Comparison of ENCODE assay signal across 20 cellular contexts in genomic region chr10:34446046-34446445, GRCh38.
DNase-seq lines count a peak whose midpoint lies in the region; ATAC-seq, FAIRE-seq and TF ChIP-seq lines count a peak whose summit lies in the region.
"Had no signal": no experiment of that assay in that cellular context is flagged by ENCODE, and none has a peak within 500 bp of the region (broad histone marks: within the 10 kb centered on the region; RNA-seq: fewer than 3 reads in every experiment).

No MANE protein-coding gene starts in this region.

- DNase-seq in HT-29 (ENCODE audit: low spot score) (peak; percentile 12), body of pancreas (no peak), kidney tubule cell (ENCODE audit: low spot score) (peak; percentile 62), pancreas (no peak), HepG2 (ENCODE audit: low spot score) (no peak), C1 segment of cervical spinal cord (lab: John Stamatoyannopoulos, UW) (no peak), GOT3 (lab: John Stamatoyannopoulos, UW) (no peak), erythroblast (lab: John Stamatoyannopoulos, UW) (no peak)
- DNase-seq: CD8-positive, alpha-beta memory T cell; H7; HFFc6; IMR-90; Karpas-422; NCI-H1417 treated with DMSO at 0.1 percent for 48 hours; NCI-H1930; NCI-H345; NCI-H524 treated with DMSO at 0.1 percent for 48 hours had no signal

- POLR2A ChIA-PET in HepG2 (lab: Yijun Ruan, JAX): no interaction called here

- no peaks in the 10 kb centered on the region for H3K4me1 ChIP-seq in body of pancreas
- peaks cover 0 to 3% (median 0%) of the 10 kb centered on the region in 3 donors for H3K4me1 ChIP-seq in pancreas
- no peaks in the 10 kb centered on the region for H3K4me1 ChIP-seq in HepG2 (ENCODE audit: insufficient read depth, low read length)
- H3K4me1 ChIP-seq: BLaER1 treated with 17β-estradiol and CSF1 and Interleukin-3, amounts not matched to agents 10 nM and 100 nM had no signal

- H3K27ac ChIP-seq in body of pancreas: no peak overlapping the region
- H3K27ac ChIP-seq in pancreas: no peak overlapping the region
- H3K27ac ChIP-seq in HepG2 (ENCODE audit: extremely low read length, insufficient read depth, low read length): no peak overlapping the region
- H3K27ac ChIP-seq: BLaER1 treated with 17β-estradiol and CSF1 and Interleukin-3, amounts not matched to agents 10 nM and 100 nM had no signal

- WGBS in body of pancreas, 2 donors: 84 to 91% methylated on average over 3 of the region's 3 CpGs
- 87 to 88% methylated on average over 3 of the region's 3 CpGs for WGBS in pancreas, 2 donors
- WGBS in HepG2 (ENCODE audit: low lambda C conversion rate): 100% methylated on average over 3 of the region's 3 CpGs

- H3K36me3 ChIP-seq in body of pancreas (replicated peaks in 1 of 2; ENCODE audit: insufficient read depth in 1 of 2, low read depth in 2 of 2): no peaks in the 10 kb centered on the region
- H3K36me3 ChIP-seq in pancreas: no peaks in the 10 kb centered on the region
- H3K36me3 ChIP-seq in HepG2 (replicated peaks in 1 of 2; ENCODE audit: control insufficient read depth in 1 of 2, insufficient read depth in 2 of 2, low read length in 2 of 2): peaks cover 0 to 6% of the 10 kb centered on the region in 2 experiments; a peak in 2 of 5 replicates

- H3K79me2 ChIP-seq in HepG2 (ENCODE audit: insufficient read depth, low read length): no peaks in the 10 kb centered on the region

- no peak overlapping the region for H3K4me3 ChIP-seq in body of pancreas
- no peak overlapping the region for H3K4me3 ChIP-seq in pancreas
- no peak overlapping the region for H3K4me3 ChIP-seq in HepG2 (replicated peaks in 1 of 3; ENCODE audit: insufficient read depth in 1 of 3, low read depth in 2 of 3, low read length in 3 of 3)
- H3K4me3 ChIP-seq: BLaER1 treated with 17β-estradiol and CSF1 and Interleukin-3, amounts not matched to agents 10 nM and 100 nM; GM12878 had no signal

- no peak for TF ChIP-seq RAD21 in HepG2 (CRISPR knock-in tag; IDR thresholded peaks at IDR 0.05)

- BruUV-seq in HepG2 (replicated peaks; lab: Mats Ljungman, UMichigan): no TSS peak

- H3K4me2 ChIP-seq in HepG2 (ENCODE audit: low read depth, low read length): no peak overlapping the region
- H3K4me2 ChIP-seq: BLaER1 treated with 17β-estradiol and CSF1 and Interleukin-3, amounts not matched to agents 10 nM and 100 nM had no signal

- CTCF ChIA-PET in HepG2 (lab: Yijun Ruan, JAX; ENCODE audit: low intra/inter-chr PET ratio, low total read pairs): no interaction called here

- no peaks in the 10 kb centered on the region for H4K20me1 ChIP-seq in HepG2 (ENCODE audit: insufficient read depth, low read length)
- H4K20me1 ChIP-seq: BLaER1 treated with 17β-estradiol and CSF1 and Interleukin-3, amounts not matched to agents 10 nM and 100 nM had no signal

- TF ChIP-seq CTCF in body of pancreas (IDR thresholded peaks at IDR 0.05) (no peak), pancreas (IDR thresholded peaks at IDR 0.05) (no peak), HepG2 (CRISPR knock-in tag; IDR thresholded peaks at IDR 0.05) (no peak)

- in situ Hi-C loops in HepG2 (cut with HindIII; ENCODE audit: extremely low pct_ligation_motif_present, low pct_unique_long_range_greater_than_20kb): no loop called here

- ATAC-seq in body of pancreas (peak; percentile 58), pancreas (peak in 3 of 4 donors; percentile 62 to 76 (median 76)), HepG2 (no peak)
- ATAC-seq: GM12878 had no signal

- intact Hi-C loops in body of pancreas (cut with DNase I): no loop called here
- intact Hi-C loops in pancreas (cut with DNase I): no loop called here
- intact Hi-C loops in HepG2 (cut with micrococcal nuclease; ENCODE audit: unreplicated experiment): no loop called here

- H3K27me3 ChIP-seq in body of pancreas: no peaks in the 10 kb centered on the region
- H3K27me3 ChIP-seq in pancreas: no peaks in the 10 kb centered on the region
- H3K27me3 ChIP-seq in HepG2 (ENCODE audit: control insufficient read depth in 1 of 2, insufficient read depth in 2 of 2, low read length in 2 of 2): no peaks in the 10 kb centered on the region
- H3K27me3 ChIP-seq: BLaER1 treated with 17β-estradiol and CSF1 and Interleukin-3, amounts not matched to agents 10 nM and 100 nM had no signal

- H3K9me3 ChIP-seq in body of pancreas (no peaks in the 10 kb centered on the region), pancreas (no peaks in the 10 kb centered on the region), HepG2 (ENCODE audit: low read length) (no peaks in the 10 kb centered on the region)

- H2AFZ ChIP-seq in HepG2 (ENCODE audit: low read length): no peak overlapping the region

- no peak for FAIRE-seq in pancreas (lab: Jason Lieb, UNC)
- FAIRE-seq in HepG2 (lab: Jason Lieb, UNC): no peak
- FAIRE-seq: D721Med, GM12878 had no signal

- no peak overlapping the region for H3K9ac ChIP-seq in HepG2 (ENCODE audit: insufficient read depth, low read depth, low read length)
- H3K9ac ChIP-seq: BLaER1 treated with 17β-estradiol and CSF1 and Interleukin-3, amounts not matched to agents 10 nM and 100 nM had no signal

- TF ChIP-seq EP300 in HepG2 (IDR thresholded peaks at IDR 0.05; ENCODE audit: low read depth in 2 of 2, low read length in 2 of 2) (no peak), HepG2 (CRISPR knock-in tag; IDR thresholded peaks at IDR 0.05; ENCODE audit: borderline replicate concordance) (no peak)

- no peak for TF ChIP-seq POLR2A in body of pancreas (IDR thresholded peaks at IDR 0.05)
- no peak for TF ChIP-seq POLR2A in HepG2 (IDR thresholded peaks at IDR 0.05; ENCODE audit: insufficient read depth in 1 of 2, low read depth in 2 of 2, low read length in 2 of 2)
- TF ChIP-seq POLR2A in erythroblast (IDR thresholded peaks at IDR 0.05; ENCODE audit: low read length): no peak

TF ChIP-seq in HepG2, 621 proteins besides CTCF, POLR2A, EP300 and RAD21:
- TF ChIP-seq ATRX (CRISPR knock-in tag; IDR thresholded peaks at IDR 0.05; ENCODE audit: borderline replicate concordance): no peak
- no peak for TF ChIP-seq RARA (CRISPR knock-in tag; IDR thresholded peaks at IDR 0.05)
- TF ChIP-seq ZNF768 (CRISPR knock-in tag; IDR thresholded peaks at IDR 0.05): no peak
- no peak for TF ChIP-seq KLF15 (CRISPR knock-in tag; IDR thresholded peaks at IDR 0.05; ENCODE audit: borderline replicate concordance)
- no peak for TF ChIP-seq SRY (CRISPR knock-in tag; IDR thresholded peaks at IDR 0.05)
- TF ChIP-seq NFRKB (IDR thresholded peaks at IDR 0.05): no peak
- no peak for TF ChIP-seq ZBTB2 (CRISPR knock-in tag; IDR thresholded peaks at IDR 0.05; ENCODE audit: low read depth)
- TF ChIP-seq ZNF7 (CRISPR knock-in tag; IDR thresholded peaks at IDR 0.05): no peak
- no peak for TF ChIP-seq SOX5 (CRISPR knock-in tag; IDR thresholded peaks at IDR 0.05; ENCODE audit: borderline replicate concordance)
- no peak for TF ChIP-seq ZNF775 (CRISPR knock-in tag; IDR thresholded peaks at IDR 0.05; ENCODE audit: borderline replicate concordance)
- TF ChIP-seq ZNF878 (CRISPR knock-in tag; IDR thresholded peaks at IDR 0.05): no peak
- no peak for TF ChIP-seq XBP1 (CRISPR knock-in tag; IDR thresholded peaks at IDR 0.05)
- TF ChIP-seq CCAR2 (optimal IDR thresholded peaks at IDR 0.05; ENCODE audit: low read depth, low read length): no peak
- no peak for TF ChIP-seq NFIB (CRISPR knock-in tag; IDR thresholded peaks at IDR 0.05; ENCODE audit: borderline replicate concordance)
- TF ChIP-seq HDAC6 (IDR thresholded peaks at IDR 0.05; ENCODE audit: low read depth, low read length): no peak
- no peak for TF ChIP-seq ZNF224 (CRISPR knock-in tag; IDR thresholded peaks at IDR 0.05)
- TF ChIP-seq ZNF629 (CRISPR knock-in tag; conservative IDR thresholded peaks at IDR 0.05): no peak
- no peak for TF ChIP-seq ZIK1 (CRISPR knock-in tag; IDR thresholded peaks at IDR 0.05; ENCODE audit: borderline replicate concordance, low read depth)
- no peak for TF ChIP-seq ZHX1 (CRISPR knock-in tag; IDR thresholded peaks at IDR 0.05; ENCODE audit: low read depth)
- no peak for TF ChIP-seq ZNF367 (CRISPR knock-in tag; IDR thresholded peaks at IDR 0.05; ENCODE audit: borderline replicate concordance)

Comparison
In these comparisons a context has a peak if more than half of its experiments do, and no peak if none do; other contexts are left out.
1. DNase-seq: peak in HT-29 (single experiment) and kidney tubule cell (single experiment); none in body of pancreas (0 of 4), pancreas (0 of 6), HepG2 (single experiment), C1 segment of cervical spinal cord (0 of 14), GOT3 (single experiment) and erythroblast (0 of 2).